1 cellular context compared by ENCODE assay signal in the genomic region with DNA sequence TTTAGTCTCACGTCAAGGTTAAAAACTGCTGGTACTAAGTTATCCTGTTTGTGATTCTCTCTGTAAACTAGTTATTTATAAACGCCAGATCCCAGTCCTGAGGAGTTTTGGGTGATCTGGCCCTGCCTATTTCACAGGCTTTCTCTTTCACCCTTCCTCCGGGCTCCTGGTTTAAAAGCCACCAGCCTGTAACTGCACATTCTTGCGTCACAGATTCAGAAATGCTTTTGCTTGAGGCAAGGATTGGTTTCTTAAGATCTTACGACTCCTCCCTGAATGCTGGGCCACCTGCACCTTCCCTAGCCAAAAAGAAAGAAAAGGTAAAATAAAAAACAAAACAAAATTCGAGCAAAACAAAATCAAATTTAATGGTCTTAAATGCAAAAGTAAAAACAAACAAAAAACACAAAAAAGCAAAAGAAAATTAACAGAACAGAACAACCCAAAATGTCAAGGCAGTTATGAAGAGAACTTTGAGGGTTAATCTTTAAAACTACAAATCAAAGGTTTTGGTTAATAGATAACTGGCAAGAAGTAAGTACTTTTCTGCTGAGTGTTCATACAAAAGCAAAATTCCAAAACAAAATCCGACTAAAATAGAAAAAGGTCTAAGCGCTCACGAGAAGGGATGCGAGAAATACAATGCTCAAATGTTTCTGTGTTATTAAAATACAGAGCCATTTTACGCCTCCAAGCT.
TF ChIP-seq lines count a peak whose summit lies in the region.

No MANE protein-coding gene starts in this region.

TF ChIP-seq in HepG2, 621 proteins besides CTCF, POLR2A, EP300 and RAD21:
- TF ChIP-seq, protein P1, sequence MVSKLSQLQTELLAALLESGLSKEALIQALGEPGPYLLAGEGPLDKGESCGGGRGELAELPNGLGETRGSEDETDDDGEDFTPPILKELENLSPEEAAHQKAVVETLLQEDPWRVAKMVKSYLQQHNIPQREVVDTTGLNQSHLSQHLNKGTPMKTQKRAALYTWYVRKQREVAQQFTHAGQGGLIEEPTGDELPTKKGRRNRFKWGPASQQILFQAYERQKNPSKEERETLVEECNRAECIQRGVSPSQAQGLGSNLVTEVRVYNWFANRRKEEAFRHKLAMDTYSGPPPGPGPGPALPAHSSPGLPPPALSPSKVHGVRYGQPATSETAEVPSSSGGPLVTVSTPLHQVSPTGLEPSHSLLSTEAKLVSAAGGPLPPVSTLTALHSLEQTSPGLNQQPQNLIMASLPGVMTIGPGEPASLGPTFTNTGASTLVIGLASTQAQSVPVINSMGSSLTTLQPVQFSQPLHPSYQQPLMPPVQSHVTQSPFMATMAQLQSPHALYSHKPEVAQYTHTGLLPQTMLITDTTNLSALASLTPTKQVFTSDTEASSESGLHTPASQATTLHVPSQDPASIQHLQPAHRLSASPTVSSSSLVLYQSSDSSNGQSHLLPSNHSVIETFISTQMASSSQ (IDR thresholded peaks at IDR 0.05; ENCODE audit: low read depth) = peak; percentile 41; the same call in 1 of the 2 replicates
- TF ChIP-seq, protein P1 (CRISPR knock-in tag; IDR thresholded peaks at IDR 0.05; ENCODE audit: borderline replicate concordance) = no peak
- no peak for TF ChIP-seq SAP130 (CRISPR knock-in tag; IDR thresholded peaks at IDR 0.05; ENCODE audit: low read depth)
- TF ChIP-seq ZNF652 (CRISPR knock-in tag; IDR thresholded peaks at IDR 0.05; ENCODE audit: borderline replicate concordance, low read depth) = peak; percentile 90; the same call in 1 of the 2 replicates
